In genomic region chr3:52240886-52241244, GRCh38 we compare ENCODE assay signal across 8 cellular contexts. TPM values are rescaled to one million over a fixed set of nuclear protein-coding genes. Genes with fewer than 3 reads are reported as not detected.
DNase-seq lines count a peak whose midpoint lies in the region; ATAC-seq and TF ChIP-seq lines count a peak whose summit lies in the region.

No MANE protein-coding gene starts in this region.

- H3K4me3 ChIP-seq in left ventricle myocardium inferior (no peak overlapping the region), heart left ventricle (no peak overlapping the region), vagina (no peak overlapping the region)

- H3K27me3 ChIP-seq in left ventricle myocardium inferior (ENCODE audit: low read depth) (no peaks in the 10 kb centered on the region), heart left ventricle (no peaks in the 10 kb centered on the region), vagina (no peaks in the 10 kb centered on the region)

- H3K36me3 Mint-ChIP-seq in activated T-cell treated with anti-CD3 and anti-CD28 coated beads, Interleukin-2, amount 50 U/mL, for 4 hours (ENCODE audit: insufficient read depth), result no peaks in the 10 kb centered on the region
- H3K36me3 Mint-ChIP-seq in memory B cell, result peaks cover 3% of the 10 kb centered on the region

- H3K27ac ChIP-seq in left ventricle myocardium inferior (replicated peaks), result peak overlapping the region; percentile 94
- peak overlapping the region in 4 of 12 donors; percentile 89 to 96 (median 91) for H3K27ac ChIP-seq in heart left ventricle
- peak overlapping the region; percentile 98 for H3K27ac ChIP-seq in vagina

- intact Hi-C loops in left ventricle myocardium inferior (cut with micrococcal nuclease), result no loop called here
- intact Hi-C loops in heart left ventricle (cut with DNase I), result no loop called here
- intact Hi-C loops in vagina (cut with DNase I), result no loop called here

- H3K4me3 Mint-ChIP-seq in activated T-cell treated with anti-CD3 and anti-CD28 coated beads, Interleukin-2, amount 50 U/mL, for 4 hours, result peak overlapping the region; percentile 96
- H3K4me3 Mint-ChIP-seq in memory B cell, result peak overlapping the region; percentile 68

- H3K36me3 ChIP-seq in left ventricle myocardium inferior (no peaks in the 10 kb centered on the region), heart left ventricle (no peaks in the 10 kb centered on the region), vagina (no peaks in the 10 kb centered on the region)

- ATAC-seq in heart left ventricle (no peak), memory B cell (ENCODE audit: low read depth) (no peak), GM19351 (IDR thresholded peaks at IDR 0.05; ENCODE audit: unreplicated experiment) (no peak)
- ATAC-seq in activated T-cell treated with anti-CD3 and anti-CD28 coated beads, Interleukin-2, amount 50 U/mL, for 4 hours, result no peak

- 95 to 98% (median 97%) methylated on average over 3 of the region's 3 CpGs for WGBS in heart left ventricle, 4 donors

- TF ChIP-seq POLR2A in heart left ventricle (IDR thresholded peaks at IDR 0.05) (no peak), vagina (IDR thresholded peaks at IDR 0.05) (no peak)

- DNase-seq in left ventricle myocardium inferior (no peak), heart left ventricle (no peak), memory B cell (ENCODE audit: low spot score in 2 of 2) (no peak), vagina (ENCODE audit: extremely low spot score in 2 of 2) (no peak), activated gamma-delta T cell (lab: John Stamatoyannopoulos, UW) (no peak), NCI-H1105 (lab: John Stamatoyannopoulos, UW) (no peak)
- no peak for DNase-seq in activated T-cell treated with anti-CD3 and anti-CD28 coated beads, Interleukin-2, amount 50 U/mL, for 4 hours

- H3K9me3 Mint-ChIP-seq in activated T-cell treated with anti-CD3 and anti-CD28 coated beads, Interleukin-2, amount 50 U/mL, for 4 hours, result no peaks in the 10 kb centered on the region
- no peaks in the 10 kb centered on the region for H3K9me3 Mint-ChIP-seq in memory B cell

- no peaks in the 10 kb centered on the region for H3K27me3 Mint-ChIP-seq in activated T-cell treated with anti-CD3 and anti-CD28 coated beads, Interleukin-2, amount 50 U/mL, for 4 hours (ENCODE audit: low read depth)
- H3K27me3 Mint-ChIP-seq in memory B cell, result no peaks in the 10 kb centered on the region

- no peak for TF ChIP-seq CTCF in left ventricle myocardium inferior (IDR thresholded peaks at IDR 0.05; ENCODE audit: borderline replicate concordance)
- no peak for TF ChIP-seq CTCF in heart left ventricle (IDR thresholded peaks at IDR 0.05)
- TF ChIP-seq CTCF in vagina (IDR thresholded peaks at IDR 0.05), result no peak

- peaks cover 62% of the 10 kb centered on the region for H3K4me1 ChIP-seq in left ventricle myocardium inferior
- peaks cover 10 to 75% (median 39%) of the 10 kb centered on the region in 12 donors for H3K4me1 ChIP-seq in heart left ventricle
- H3K4me1 ChIP-seq in vagina, result peaks cover 61% of the 10 kb centered on the region

- peak overlapping the region; percentile 88 for H3K27ac Mint-ChIP-seq in memory B cell

- H3K4me1 Mint-ChIP-seq in activated T-cell treated with anti-CD3 and anti-CD28 coated beads, Interleukin-2, amount 50 U/mL, for 4 hours (ENCODE audit: low read depth), result peaks cover 80% of the 10 kb centered on the region
- H3K4me1 Mint-ChIP-seq in memory B cell, result peaks cover 55% of the 10 kb centered on the region

- H3K9me3 ChIP-seq in left ventricle myocardium inferior (replicated peaks) (no peaks in the 10 kb centered on the region), heart left ventricle (no peaks in the 10 kb centered on the region), vagina (no peaks in the 10 kb centered on the region)

RNA-seq across cellular contexts. Expression of gene TWF2, which starts 1.9 kb away (rescaled TPM):
- 115 TPM for total RNA-seq in left ventricle myocardium inferior
- total RNA-seq in heart left ventricle, result 100 to 1,000 TPM in 7 of 9 donors, 10 to 100 TPM in 2; 62.9 to 133 (median 117) TPM
- polyA plus RNA-seq in heart left ventricle, result 100 to 1,000 TPM in 1 of 2 donors, 10 to 100 TPM in 1; 45.8 to 109 TPM
- 10 to 100 TPM; 69.7 to 76.5 (median 72.8) TPM for total RNA-seq in activated T-cell treated with anti-CD3 and anti-CD28 coated beads, Interleukin-2, amount 50 U/mL, for 4 hours
- total RNA-seq in vagina, result 93.8 TPM

RNA-seq across cellular contexts. Expression of gene PPM1M, which starts 4.7 kb away (rescaled TPM):
- total RNA-seq in left ventricle myocardium inferior, result 9.2 TPM
- total RNA-seq in heart left ventricle, result 10 to 100 TPM in 2 of 9 donors, 1 to 10 TPM in 7; 5.7 to 30.2 (median 8.2) TPM
- 1 to 10 TPM; 5.6 to 6.6 TPM for polyA plus RNA-seq in heart left ventricle
- total RNA-seq in activated T-cell treated with anti-CD3 and anti-CD28 coated beads, Interleukin-2, amount 50 U/mL, for 4 hours, result 10 to 100 TPM; 26.6 to 40.0 (median 39.7) TPM
- 25.0 TPM for total RNA-seq in vagina

RNA-seq across cellular contexts. Expression of gene TLR9, which starts 15.4 kb away (rescaled TPM):
- total RNA-seq in left ventricle myocardium inferior (0.66 TPM), heart left ventricle (under 1 TPM in 8 of 9 donors, not detected in 1; 0.12 to 0.65 (median 0.29) TPM), vagina (not detected)
- under 1 TPM; 0.04 to 0.23 TPM for polyA plus RNA-seq in heart left ventricle
- total RNA-seq in activated T-cell treated with anti-CD3 and anti-CD28 coated beads, Interleukin-2, amount 50 U/mL, for 4 hours, result under 1 TPM in 1 of 3 donors, not detected in 2; 0.18 TPM

RNA-seq across cellular contexts. Expression of gene WDR82, which starts 37.6 kb away (rescaled TPM):
- total RNA-seq in left ventricle myocardium inferior (61.6 TPM), heart left ventricle (10 to 100 TPM; 44.9 to 73.6 (median 61.2) TPM), vagina (44.4 TPM)
- polyA plus RNA-seq in heart left ventricle, result 10 to 100 TPM; 24.7 to 69.2 TPM
- 100 to 1,000 TPM; 107 to 119 (median 115) TPM for total RNA-seq in activated T-cell treated with anti-CD3 and anti-CD28 coated beads, Interleukin-2, amount 50 U/mL, for 4 hours

RNA-seq across cellular contexts. Expression of gene ALAS1, which starts 42.9 kb away (rescaled TPM):
- total RNA-seq in left ventricle myocardium inferior (180 TPM), heart left ventricle (100 to 1,000 TPM in 8 of 9 donors, 10 to 100 TPM in 1; 77.9 to 213 (median 146) TPM), vagina (41.5 TPM)
- polyA plus RNA-seq in heart left ventricle, result 100 to 1,000 TPM; 107 to 132 TPM
- 10 to 100 TPM; 61.8 to 70.9 (median 66.2) TPM for total RNA-seq in activated T-cell treated with anti-CD3 and anti-CD28 coated beads, Interleukin-2, amount 50 U/mL, for 4 hours
